In genomic region chr3:76912966-76913365, GRCh38 we compare ENCODE assay signal across 36 cellular contexts.
"Had no signal": no experiment of that assay in that cellular context is flagged by ENCODE, and none has a peak within 500 bp of the region (broad histone marks: within the 10 kb centered on the region; RNA-seq: fewer than 3 reads in every experiment).

No MANE protein-coding gene starts in this region.

- H3K4me3 ChIP-seq: ascending aorta, cardiac muscle cell, colonic mucosa, dorsolateral prefrontal cortex, gastroesophageal sphincter, neural progenitor cell, skin epidermis, thyroid gland, upper lobe of left lung, vagina had no signal

- H3K9me3 ChIP-seq: ascending aorta, colonic mucosa, gastroesophageal sphincter, thyroid gland, upper lobe of left lung, vagina had no signal

- ATAC-seq: activated CD4-positive, CD25-positive, alpha-beta regulatory T cell treated with anti-CD3 and anti-CD28 coated beads, Interleukin-2, amount 50 U/mL, for 24 hours; effector memory CD8-positive, alpha-beta T cell; gastroesophageal sphincter; left colon; naive thymus-derived CD4-positive, alpha-beta T cell; sciatic nerve; stimulated activated memory B cell treated with anti-CD40 and anti-IgM and Interleukin-4, amounts not matched to agents 10 μg/mL and 1 μg/mL and 100 μg/mL, for 72 hours; stimulated activated naive CD8-positive, alpha-beta T cell treated with anti-CD3 and anti-CD28 coated beads, Interleukin-15, amount 100 ng/mL, for 72 hours; T-helper 17 cell had no signal

- H3K27ac ChIP-seq: ascending aorta, cardiac muscle cell, colonic mucosa, dorsolateral prefrontal cortex, gastroesophageal sphincter, neural progenitor cell, skin epidermis, thyroid gland, upper lobe of left lung, vagina, WERI-Rb-1 had no signal

- H3K36me3 ChIP-seq: ascending aorta, cardiac muscle cell, colonic mucosa, gastroesophageal sphincter, neural progenitor cell, thyroid gland, upper lobe of left lung, vagina, WERI-Rb-1 had no signal

- H3K4me1 ChIP-seq: ascending aorta, colonic mucosa, gastroesophageal sphincter, neural progenitor cell, thyroid gland, upper lobe of left lung, vagina had no signal

- H3K27me3 ChIP-seq: ascending aorta, cardiac muscle cell, colonic mucosa, dorsolateral prefrontal cortex, gastroesophageal sphincter, neural progenitor cell, thyroid gland, upper lobe of left lung, vagina had no signal

- DNase-seq: activated CD4-positive, alpha-beta T cell treated with anti-CD3 and anti-CD28 coated beads for 48 hours; activated CD4-positive, alpha-beta T cell treated with anti-CD3 and anti-CD28 coated beads, Interleukin-2, amount 50 U/mL, for 48 hours; activated CD8-positive, alpha-beta memory T cell treated with anti-CD3 and anti-CD28 coated beads, Interleukin-2, amount 50 U/mL, for 4 hours; activated gamma-delta T cell; activated naive CD4-positive, alpha-beta T cell treated with anti-CD3 and anti-CD28 coated beads, Interleukin-2, amount 10 ng/mL, durations not matched to agents 7 days and 5 days; activated naive CD8-positive, alpha-beta T cell treated with anti-CD3 and anti-CD28 coated beads, Interleukin-2, amount 10 ng/mL, durations not matched to agents 7 days and 5 days; activated T-cell treated with anti-CD3 and anti-CD28 coated beads, Interleukin-2, amount 50 U/mL, for 1 hour; cerebellar nuclear complex; colonic mucosa; dorsolateral prefrontal cortex; effector memory CD8-positive, alpha-beta T cell; head of caudate nucleus; hippocampal formation; kidney; left colon; naive thymus-derived CD4-positive, alpha-beta T cell; posterior cingulate gyrus; stimulated activated CD4-positive, alpha-beta T cell treated with anti-CD3 and anti-CD28 coated beads, Interleukin-1b, Interleukin-23, amount 100 ng/mL, for 48 hours; stimulated activated CD4-positive, alpha-beta T cell treated with anti-CD3 and anti-CD28 coated beads, Interleukin-4, amount 100 ng/mL, for 4 hours; stimulated activated CD8-positive, alpha-beta memory T cell treated with anti-CD3 and anti-CD28 coated beads, Interleukin-4, amount 100 ng/mL, for 48 hours; stimulated activated naive CD8-positive, alpha-beta T cell treated with anti-CD3 and anti-CD28 coated beads, Interleukin-15, amount 100 ng/mL, for 72 hours; substantia nigra; T-helper 17 cell; T1000; thyroid gland; upper lobe of left lung; WERI-Rb-1 had no signal
